ENCODE assay signal across 1 cellular context in genomic region chr1:164855930-164856329, GRCh38.
TF ChIP-seq lines count a peak whose summit lies in the region.

No MANE protein-coding gene starts in this region.

TF ChIP-seq in GM23338, 12 proteins besides CTCF, POLR2A, EP300 and RAD21 (continued from another document):
- no peak for TF ChIP-seq REST (IDR thresholded peaks at IDR 0.05; ENCODE audit: unreplicated experiment)
- TF ChIP-seq STAT1 (IDR thresholded peaks at IDR 0.05; ENCODE audit: unreplicated experiment) = no peak
- no peak for TF ChIP-seq ZNF462 (CRISPR knock-in tag; IDR thresholded peaks at IDR 0.05)
- no peak for TF ChIP-seq ETS1 (IDR thresholded peaks at IDR 0.05)
- no peak for TF ChIP-seq ZNF331 (CRISPR knock-in tag; IDR thresholded peaks at IDR 0.05; ENCODE audit: low read depth)
- TF ChIP-seq NANOG (IDR thresholded peaks at IDR 0.05; ENCODE audit: borderline replicate concordance) = no peak
- no peak for TF ChIP-seq CREB1 (CRISPR knock-in tag; IDR thresholded peaks at IDR 0.05; ENCODE audit: low read depth)
- TF ChIP-seq POLR2AphosphoS5 (IDR thresholded peaks at IDR 0.05; ENCODE audit: low read depth) = no peak
- TF ChIP-seq ZNF114 (CRISPR knock-in tag; IDR thresholded peaks at IDR 0.05) = no peak
- TF ChIP-seq JUNB (IDR thresholded peaks at IDR 0.05; ENCODE audit: unreplicated experiment) = no peak
TF ChIP-seq in GM23338: peak in this region for 0.
